In the genomic region with DNA sequence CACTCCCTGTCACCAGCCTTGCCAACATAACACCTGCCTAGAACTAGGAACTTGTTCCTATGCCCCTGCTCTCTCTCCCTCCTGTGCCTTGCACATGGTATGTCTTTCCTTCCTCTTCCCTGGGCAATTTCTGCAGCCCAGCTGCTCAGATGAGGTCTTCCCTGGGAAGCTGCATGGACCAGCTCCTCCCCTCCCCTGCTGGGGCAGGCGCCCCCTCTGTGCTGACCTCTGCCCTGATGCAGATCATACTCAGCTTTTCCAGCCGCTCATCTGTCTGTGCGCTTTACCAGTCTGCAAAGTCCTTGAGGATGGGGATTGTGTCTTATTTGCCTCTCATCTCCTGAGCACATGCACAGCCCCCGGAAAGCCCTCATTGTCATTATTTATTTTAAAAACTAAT, we compare ENCODE assay signal across 1 cellular context.
TF ChIP-seq lines count a peak whose summit lies in the region.

No MANE protein-coding gene starts in this region.

TF ChIP-seq in HEK293, 187 proteins besides CTCF, POLR2A, EP300 and RAD21 (continued from another document):
- TF ChIP-seq, protein P1, sequence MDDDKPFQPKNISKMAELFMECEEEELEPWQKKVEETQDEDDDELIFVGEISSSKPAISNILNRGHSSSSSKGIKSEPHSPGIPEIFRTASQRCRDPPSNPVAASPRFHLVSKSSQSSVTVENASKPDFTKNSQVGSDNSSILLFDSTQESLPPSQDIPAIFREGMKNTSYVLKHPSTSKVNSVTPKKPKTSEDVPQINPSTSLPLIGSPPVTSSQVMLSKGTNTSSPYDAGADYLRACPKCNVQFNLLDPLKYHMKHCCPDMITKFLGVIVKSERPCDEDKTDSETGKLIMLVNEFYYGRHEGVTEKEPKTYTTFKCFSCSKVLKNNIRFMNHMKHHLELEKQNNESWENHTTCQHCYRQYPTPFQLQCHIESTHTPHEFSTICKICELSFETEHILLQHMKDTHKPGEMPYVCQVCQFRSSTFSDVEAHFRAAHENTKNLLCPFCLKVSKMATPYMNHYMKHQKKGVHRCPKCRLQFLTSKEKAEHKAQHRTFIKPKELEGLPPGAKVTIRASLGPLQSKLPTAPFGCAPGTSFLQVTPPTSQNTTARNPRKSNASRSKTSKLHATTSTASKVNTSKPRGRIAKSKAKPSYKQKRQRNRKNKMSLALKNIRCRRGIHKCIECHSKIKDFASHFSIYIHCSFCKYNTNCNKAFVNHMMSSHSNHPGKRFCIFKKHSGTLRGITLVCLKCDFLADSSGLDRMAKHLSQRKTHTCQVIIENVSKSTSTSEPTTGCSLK (tag by site-specific recombination; IDR thresholded peaks at IDR 0.05): no peak
- TF ChIP-seq ZNF585B (tag by site-specific recombination; IDR thresholded peaks at IDR 0.05) (no peak), ZNF792 (tag by site-specific recombination; IDR thresholded peaks at IDR 0.05) (no peak), ZNF266 (tag by site-specific recombination; IDR thresholded peaks at IDR 0.05; ENCODE audit: low read depth) (no peak), GLI4 (tag by site-specific recombination; IDR thresholded peaks at IDR 0.05) (no peak), FEZF1 (tag by site-specific recombination; IDR thresholded peaks at IDR 0.05) (peak; percentile 19; the same call in 1 of the 2 replicates)
